Comparison of ENCODE assay signal across 19 cellular contexts in genomic region chr16:27097671-27098275, GRCh38. TPM values are rescaled to one million over a fixed set of nuclear protein-coding genes. Genes with fewer than 3 reads are reported as not detected.
A peak's percentile ranks its signal among the peaks of the same experiment; 100 is the strongest.
DNase-seq lines count a peak whose midpoint lies in the region; ATAC-seq and TF ChIP-seq lines count a peak whose summit lies in the region.
"Had no signal": no experiment of that assay in that cellular context is flagged by ENCODE, and none has a peak within 500 bp of the region (broad histone marks: within the 10 kb centered on the region; RNA-seq: fewer than 3 reads in every experiment).

No MANE protein-coding gene starts in this region.

- H3K23me2 ChIP-seq in H9 (ENCODE audit: insufficient read length, low read depth, low read length, poor library complexity, severe bottlenecking): no peaks in the 10 kb centered on the region

- H2BK15ac ChIP-seq in H9 (ENCODE audit: low read depth, low read length): no peak overlapping the region

- no peak overlapping the region for H3K56ac ChIP-seq in H9 (ENCODE audit: insufficient read length, low read depth, low read length)

- no peak overlapping the region for H3K9ac ChIP-seq in H9 (ENCODE audit: extremely low read depth, insufficient read length, low read length)

- TF ChIP-seq POLR2A in lower leg skin (IDR thresholded peaks at IDR 0.05): no peak

- no peak overlapping the region for H3K23ac ChIP-seq in H9 (ENCODE audit: insufficient read length, low read depth, low read length)

- no peaks in the 10 kb centered on the region for H3K4me1 Mint-ChIP-seq in H9
- H3K4me1 Mint-ChIP-seq: naive B cell; stimulated activated naive CD8-positive, alpha-beta T cell treated with anti-CD3 and anti-CD28 coated beads, Interleukin-15, amount 100 ng/mL, for 72 hours; T-helper 17 cell had no signal

- ATAC-seq in GM19023 (IDR thresholded peaks at IDR 0.05; ENCODE audit: unreplicated experiment): no peak
- ATAC-seq: stimulated activated naive CD8-positive, alpha-beta T cell treated with anti-CD3 and anti-CD28 coated beads, Interleukin-15, amount 100 ng/mL, for 72 hours; T-helper 17 cell had no signal

- no peak overlapping the region for H2BK120ac ChIP-seq in H9 (ENCODE audit: low read depth, low read length, poor library complexity, severe bottlenecking)

- no peaks in the 10 kb centered on the region for H3K79me1 ChIP-seq in H9 (ENCODE audit: insufficient read depth, low read depth, low read length, poor library complexity, severe bottlenecking)

- intact Hi-C loops in A673 (cut with micrococcal nuclease; ENCODE audit: unreplicated experiment) (no loop called here), lower leg skin (cut with DNase I; ENCODE audit: low total_unique reads) (no loop called here)

- H3K9me3 Mint-ChIP-seq in H9: peaks cover 8 to 11% of the 10 kb centered on the region in 2 experiments; a peak in 4 of 5 replicates
- H3K9me3 Mint-ChIP-seq: activated T-helper 2 cell treated with anti-CD3 and anti-CD28 coated beads, Interferon-gamma antibody, Interleukin-2, Interleukin-4, amounts not matched to agents 10 μg/mL and 5 μg/mL and 100 μg/mL, durations not matched to agents 14 hours and 24 hours and 36 hours had no signal

- H2BK12ac ChIP-seq in H9 (ENCODE audit: insufficient read length, low read depth, low read length): no peak overlapping the region

- no peak overlapping the region for H3K27ac Mint-ChIP-seq in H9
- H3K27ac Mint-ChIP-seq: activated T-helper 2 cell treated with anti-CD3 and anti-CD28 coated beads, Interferon-gamma antibody, Interleukin-2, Interleukin-4, amounts not matched to agents 10 μg/mL and 5 μg/mL and 100 μg/mL, durations not matched to agents 14 hours and 24 hours and 36 hours; naive B cell; stimulated activated naive CD8-positive, alpha-beta T cell treated with anti-CD3 and anti-CD28 coated beads, Interleukin-15, amount 100 ng/mL, for 72 hours; T-helper 17 cell had no signal

- H3T11ph ChIP-seq in H9 (ENCODE audit: low read length): no peak overlapping the region

- no peak overlapping the region for H2AK5ac ChIP-seq in H9 (ENCODE audit: insufficient read length, low read length)

- TF ChIP-seq CTCF in A673 (conservative IDR thresholded peaks at IDR 0.05; ENCODE audit: low read depth, low read length) (no peak), fibroblast of the aortic adventitia (IDR thresholded peaks at IDR 0.05; ENCODE audit: insufficient read depth, low read length) (no peak), lower leg skin (IDR thresholded peaks at IDR 0.05) (no peak), H9 (conservative IDR thresholded peaks at IDR 0.05) (no peak)

- peaks cover 0 to 5% (median 0%) of the 10 kb centered on the region in 3 experiments; a peak in 2 of 7 replicates for H3K36me3 Mint-ChIP-seq in H9 (ENCODE audit: insufficient read depth in 1 of 3, low read depth in 3 of 3)

- DNase-seq in A673 (ENCODE audit: low spot score): peak; percentile 25
- peak; percentile 42 for DNase-seq in NCI-H69 (lab: John Stamatoyannopoulos, UW)
- DNase-seq in fibroblast of the aortic adventitia (ENCODE audit: low read depth): peak; percentile 77
- DNase-seq in lower leg skin (ENCODE audit: low spot score in 2 of 2): peak; percentile 35 to 94
- DNase-seq in NCI-H2029 treated with DMSO at 0.1 percent for 48 hours (lab: John Stamatoyannopoulos, UW): no peak
- DNase-seq in effector memory CD4-positive, alpha-beta T cell: no peak
- no peak for DNase-seq in H9
- DNase-seq: naive B cell; NCI-H1048; NK-92 treated with Interleukin-12 subunit alpha and Interleukin-12 subunit beta, amount 100 ng/mL, for 24 hours; SHP77; stimulated activated naive CD8-positive, alpha-beta T cell treated with anti-CD3 and anti-CD28 coated beads, Interleukin-15, amount 100 ng/mL, for 72 hours; T-helper 17 cell had no signal

- POLR2A ChIA-PET in A673 (lab: Charles Lee; ENCODE audit: low non-redundant PET): no interaction called here

- H3K4me2 ChIP-seq in H9 (ENCODE audit: insufficient read depth, insufficient read length, low read length): no peak overlapping the region

- CTCF ChIA-PET in A673 (lab: Charles Lee): no interaction called here

- H3K4me1 ChIP-seq in A673 (ENCODE audit: insufficient read depth, low read length, poor library complexity, severe bottlenecking) (no peaks in the 10 kb centered on the region), H9 (ENCODE audit: insufficient read depth, low read length) (no peaks in the 10 kb centered on the region)
- H3K4me1 ChIP-seq in effector memory CD4-positive, alpha-beta T cell (ENCODE audit: control insufficient read depth, insufficient read depth, low read length, poor library complexity, severe bottlenecking): no peaks in the 10 kb centered on the region
- H3K4me1 ChIP-seq: prostate gland, vagina had no signal

- no peaks in the 10 kb centered on the region for H4K20me1 ChIP-seq in H9 (ENCODE audit: control insufficient read depth, insufficient read depth, insufficient read length)

- H3K27me3 Mint-ChIP-seq in H9 (ENCODE audit: low read depth): peaks cover 4% of the 10 kb centered on the region

- H3K18ac ChIP-seq in H9 (ENCODE audit: insufficient read length, low read depth, low read length): no peak overlapping the region

- no peak overlapping the region for H4K91ac ChIP-seq in H9 (ENCODE audit: insufficient read length, low read depth, low read length)

- H2BK5ac ChIP-seq in H9 (ENCODE audit: insufficient read length, low read length): no peak overlapping the region

- no peak overlapping the region for H3K4ac ChIP-seq in H9 (ENCODE audit: low read depth, low read length)

- no peaks in the 10 kb centered on the region for H3K36me3 ChIP-seq in A673 (ENCODE audit: insufficient read depth, low read length, poor library complexity, severe bottlenecking)
- H3K36me3 ChIP-seq in effector memory CD4-positive, alpha-beta T cell (ENCODE audit: control insufficient read depth, insufficient read depth, low read length): no peaks in the 10 kb centered on the region
- H3K36me3 ChIP-seq: prostate gland, vagina had no signal

- no peak overlapping the region for H2BK20ac ChIP-seq in H9 (ENCODE audit: low read depth, low read length, poor library complexity, severe bottlenecking)

- no peak overlapping the region for H3K14ac ChIP-seq in H9 (ENCODE audit: insufficient read depth, low read length)

- no peak overlapping the region for H3K27ac ChIP-seq in A673 (ENCODE audit: low read depth, low read length, poor library complexity, severe bottlenecking)
- no peak overlapping the region for H3K27ac ChIP-seq in effector memory CD4-positive, alpha-beta T cell (ENCODE audit: insufficient read depth, low read length, poor library complexity, severe bottlenecking)
- H3K27ac ChIP-seq in H9 (ENCODE audit: insufficient read length, low read depth, low read length): no peak overlapping the region
- H3K27ac ChIP-seq: HL-60, prostate gland, vagina had no signal

- no peak overlapping the region for H2AFZ ChIP-seq in H9 (ENCODE audit: low read length)

- no peak overlapping the region for H3K4me3 Mint-ChIP-seq in H9
- H3K4me3 Mint-ChIP-seq: naive B cell; stimulated activated naive CD8-positive, alpha-beta T cell treated with anti-CD3 and anti-CD28 coated beads, Interleukin-15, amount 100 ng/mL, for 72 hours; T-helper 17 cell had no signal

- H4K8ac ChIP-seq in H9 (replicated peaks; ENCODE audit: insufficient read length, low read depth, low read length): no peak overlapping the region

- BruUV-seq in A673 (replicated peaks; lab: Mats Ljungman, UMichigan): no TSS peak

- no peaks in the 10 kb centered on the region for H3K9me3 ChIP-seq in A673 (ENCODE audit: low read depth, low read length, poor library complexity, severe bottlenecking)
- no peaks in the 10 kb centered on the region for H3K9me3 ChIP-seq in effector memory CD4-positive, alpha-beta T cell (ENCODE audit: control insufficient read depth, low read length)
- no peaks in the 10 kb centered on the region for H3K9me3 ChIP-seq in H9 (ENCODE audit: control insufficient read depth, low read depth, low read length)
- H3K9me3 ChIP-seq: prostate gland, vagina had no signal

- no peaks in the 10 kb centered on the region for H3K79me2 ChIP-seq in H9 (ENCODE audit: insufficient read depth, low read length)

- no peak overlapping the region for H4K5ac ChIP-seq in H9 (ENCODE audit: insufficient read length, low read depth, low read length)

- 14 to 26% methylated on average over 6 of the region's 6 CpGs for WGBS in lower leg skin, 2 donors
- WGBS in H9 (ENCODE audit: extremely low coverage, insufficient read length, low lambda C conversion rate): no CpG with 5 or more reads among the region's 6 CpGs

- H3K27me3 ChIP-seq in A673 (replicated peaks; ENCODE audit: insufficient read depth, low read depth, low read length, poor library complexity) (peaks cover 22% of the 10 kb centered on the region), H9 (ENCODE audit: insufficient read depth, low read length) (no peaks in the 10 kb centered on the region)
- H3K27me3 ChIP-seq in effector memory CD4-positive, alpha-beta T cell (replicated peaks; ENCODE audit: control insufficient read depth, insufficient read depth, low read length, poor library complexity, severe bottlenecking): no peaks in the 10 kb centered on the region
- H3K27me3 ChIP-seq: vagina had no signal

- H3K4me3 ChIP-seq in A673 (ENCODE audit: low read depth, low read length, poor library complexity, severe bottlenecking) (no peak overlapping the region), fibroblast of the aortic adventitia (ENCODE audit: low read depth, low read length) (no peak overlapping the region), lower leg skin (ENCODE audit: low read depth, poor library complexity, severe bottlenecking) (no peak overlapping the region)
- no peak overlapping the region for H3K4me3 ChIP-seq in effector memory CD4-positive, alpha-beta T cell (ENCODE audit: insufficient read depth, low read depth, low read length, poor library complexity, severe bottlenecking)
- H3K4me3 ChIP-seq: prostate gland, vagina had no signal

RNA-seq across cellular contexts. Expression of gene C16orf82, which starts 31.0 kb away (rescaled TPM):
- total RNA-seq in A673 (2021) (not detected in 2 replicates), fibroblast of the aortic adventitia (ENCODE audit: low replicate concordance) (not detected in 2 replicates), lower leg skin (not detected), H9 (2021) (not detected in 2 replicates)
- total RNA-seq: activated T-helper 2 cell treated with anti-CD3 and anti-CD28 coated beads, Interferon-gamma antibody, Interleukin-2, Interleukin-4, amounts not matched to agents 10 μg/mL and 5 μg/mL and 100 μg/mL, durations not matched to agents 14 hours and 24 hours and 36 hours; liver; T-helper 17 cell; vagina had no signal

Comparison
In these comparisons a context has a peak if more than half of its experiments do, and no peak if none do; other contexts are left out.
1. DNase-seq: peak in A673 (single experiment), NCI-H69 (single experiment), fibroblast of the aortic adventitia (single experiment) and lower leg skin (2 of 2); none in NCI-H2029 treated with DMSO at 0.1 percent for 48 hours (single experiment), effector memory CD4-positive, alpha-beta T cell (0 of 3) and H9 (single experiment).